In the genomic region with DNA sequence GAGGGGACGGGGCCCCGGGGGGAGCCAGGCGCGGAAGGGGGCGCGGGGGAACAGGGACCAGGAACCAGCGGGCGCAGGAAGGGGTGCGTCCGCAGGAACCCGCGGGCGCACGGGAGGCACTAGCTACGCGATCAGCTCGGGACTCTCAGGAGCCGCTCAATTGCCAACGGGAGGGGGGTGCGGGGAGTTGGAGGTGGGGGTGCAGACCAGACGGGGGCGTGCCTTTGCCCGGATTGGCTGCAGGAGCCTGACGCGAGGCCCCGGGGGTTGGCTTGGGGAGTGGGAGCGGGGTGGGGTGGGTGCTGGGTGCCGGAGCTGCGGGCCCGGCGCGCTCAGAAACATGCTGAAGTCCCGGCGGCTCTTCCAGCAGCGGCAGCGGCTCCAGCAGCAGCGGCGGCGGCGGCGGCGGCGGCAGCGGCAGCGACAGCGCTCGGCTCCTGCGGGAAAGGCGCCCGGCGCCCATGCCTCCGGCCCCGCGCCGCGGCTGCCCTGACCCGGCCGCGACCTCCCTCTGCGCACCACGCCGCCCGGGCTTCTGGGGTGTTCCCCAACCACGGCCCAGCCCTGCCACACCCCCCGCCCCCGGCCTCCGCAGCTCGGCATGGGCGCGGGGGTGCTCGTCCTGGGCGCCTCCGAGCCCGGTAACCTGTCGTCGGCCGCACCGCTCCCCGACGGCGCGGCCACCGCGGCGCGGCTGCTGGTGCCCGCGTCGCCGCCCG, we compare ENCODE assay signal across 8 cellular contexts. TPM values are rescaled to one million over a fixed set of nuclear protein-coding genes. Genes with fewer than 3 reads are reported as not detected.
DNase-seq lines count a peak whose midpoint lies in the region; ATAC-seq, FAIRE-seq and TF ChIP-seq lines count a peak whose summit lies in the region.

A gene (plus strand): TSS at position 335 of the 719 bp plus-strand sequence. CDS start 267 bp downstream, at position 602.

- no peak for TF ChIP-seq POLR2A in IMR-90 (IDR thresholded peaks at IDR 0.05; ENCODE audit: low read depth, low read length)

- peaks cover 0 to 34% (median 17%) of the 10 kb centered on the region in 11 experiments; a peak in 14 of 22 replicates for H3K27me3 ChIP-seq in BLaER1 treated with 17β-estradiol and CSF1 and Interleukin-3, amounts not matched to agents 10 nM and 100 nM
- H3K27me3 ChIP-seq in IMR-90 (ENCODE audit: control insufficient read depth, insufficient read depth, low read length) = peaks cover 58% of the 10 kb centered on the region

- H3K9ac ChIP-seq in BLaER1 treated with 17β-estradiol and CSF1 and Interleukin-3, amounts not matched to agents 10 nM and 100 nM = peak within 1 kb of the TSS; percentile 75 to 89 (median 83)
- no peak within 1 kb of the TSS for H3K9ac ChIP-seq in IMR-90 (ENCODE audit: low read depth, low read length)
- H3K9ac ChIP-seq in SK-N-MC (ENCODE audit: insufficient read length) = peak within 1 kb of the TSS; percentile 83

- no peak within 1 kb of the TSS for H2BK20ac ChIP-seq in IMR-90 (ENCODE audit: low read depth, low read length)

- peak; percentile 69 for ATAC-seq in IMR-90 (ENCODE audit: low read depth)
- ATAC-seq in GM21717 (IDR thresholded peaks at IDR 0.05; ENCODE audit: unreplicated experiment) = no peak

- no peak within 1 kb of the TSS for H2BK15ac ChIP-seq in IMR-90 (ENCODE audit: low read depth, low read length)

- H4K5ac ChIP-seq in IMR-90 (ENCODE audit: low read depth, low read length) = no peak within 1 kb of the TSS

- H3K18ac ChIP-seq in IMR-90 (ENCODE audit: low read depth, low read length) = no peak within 1 kb of the TSS

- no peak within 1 kb of the TSS for H2AK9ac ChIP-seq in IMR-90 (replicated peaks; ENCODE audit: low read depth, low read length, poor library complexity)

- DNase-seq in GM19239 (ENCODE audit: insufficient read length, low spot score) = peak; percentile 72
- DNase-seq in IMR-90 = peak; percentile 5
- no peak for DNase-seq in SK-N-MC (ENCODE audit: low read depth, low spot score)
- peak; percentile 88 to 94 for DNase-seq in T47D (ENCODE audit: low read depth in 1 of 2, low spot score in 1 of 2)
- peak; percentile 71 for DNase-seq in iPS-NIHi7 (ENCODE audit: extremely low spot score)
- no peak for DNase-seq in skeletal muscle cell (ENCODE audit: low read depth)

- no peaks in the 10 kb centered on the region for H3K79me1 ChIP-seq in IMR-90 (ENCODE audit: low read depth in 1 of 2, low read length in 2 of 2)

- H4K8ac ChIP-seq in IMR-90 (ENCODE audit: low read depth in 2 of 2, low read length in 2 of 2) = no peak within 1 kb of the TSS

- H2AK5ac ChIP-seq in IMR-90 (ENCODE audit: low read depth, low read length) = no peak within 1 kb of the TSS

- peaks cover 0 to 24% (median 8%) of the 10 kb centered on the region in 11 experiments; a peak in 11 of 22 replicates for H3K9me3 ChIP-seq in BLaER1 treated with 17β-estradiol and CSF1 and Interleukin-3, amounts not matched to agents 10 nM and 100 nM (replicated peaks in 1 of 11)
- H3K9me3 ChIP-seq in IMR-90 (ENCODE audit: control insufficient read depth, insufficient read depth, low read length) (peaks cover 3% of the 10 kb centered on the region; the same call in 1 of the 2 replicates), SK-N-MC (ENCODE audit: low read depth, low read length) (no peaks in the 10 kb centered on the region)

- peaks cover 0 to 18% (median 7%) of the 10 kb centered on the region in 11 experiments; a peak in 10 of 22 replicates for H4K20me1 ChIP-seq in BLaER1 treated with 17β-estradiol and CSF1 and Interleukin-3, amounts not matched to agents 10 nM and 100 nM
- no peaks in the 10 kb centered on the region; the same call in 1 of the 2 replicates for H4K20me1 ChIP-seq in IMR-90 (ENCODE audit: insufficient read depth, low read length)

- no peak within 1 kb of the TSS for H2BK5ac ChIP-seq in IMR-90 (ENCODE audit: low read depth, low read length, poor library complexity, severe bottlenecking)

- no peak within 1 kb of the TSS for H4K91ac ChIP-seq in IMR-90 (ENCODE audit: insufficient read depth, low read depth, low read length)

- no TSS peak for BruUV-seq in IMR-90 (replicated peaks; lab: Mats Ljungman, UMichigan)

- POLR2A ChIA-PET in IMR-90 (lab: Charles Lee; ENCODE audit: unreplicated experiment) = no interaction called here

- H3K36me3 ChIP-seq in BLaER1 treated with 17β-estradiol and CSF1 and Interleukin-3, amounts not matched to agents 10 nM and 100 nM = peaks cover 0 to 42% (median 0%) of the 10 kb centered on the region in 11 experiments; a peak in 5 of 22 replicates
- no peaks in the 10 kb centered on the region for H3K36me3 ChIP-seq in IMR-90 (ENCODE audit: control insufficient read depth, insufficient read depth, low read length)
- peaks cover 34% of the 10 kb centered on the region for H3K36me3 ChIP-seq in SK-N-MC (ENCODE audit: insufficient read depth, low read length)

- peak within 1 kb of the TSS; percentile 84 to 99 (median 94) for H3K4me2 ChIP-seq in BLaER1 treated with 17β-estradiol and CSF1 and Interleukin-3, amounts not matched to agents 10 nM and 100 nM
- H3K4me2 ChIP-seq in IMR-90 (ENCODE audit: low read depth, low read length) = peak within 1 kb of the TSS; percentile 55; the same call in 1 of the 2 replicates

- H3K27ac ChIP-seq in BLaER1 treated with 17β-estradiol and CSF1 and Interleukin-3, amounts not matched to agents 10 nM and 100 nM = peak within 1 kb of the TSS; percentile 51 to 93 (median 80); a peak in 21 of 22 replicates
- H3K27ac ChIP-seq in IMR-90 (ENCODE audit: insufficient read depth, low read length) = no peak within 1 kb of the TSS
- H3K27ac ChIP-seq in SK-N-MC = peak within 1 kb of the TSS; percentile 86

- H3K4me3 ChIP-seq in BLaER1 treated with 17β-estradiol and CSF1 and Interleukin-3, amounts not matched to agents 10 nM and 100 nM = peak within 1 kb of the TSS; percentile 67 to 80 (median 70)
- H3K4me3 ChIP-seq in IMR-90 (ENCODE audit: insufficient read depth, low read depth, low read length) (peak within 1 kb of the TSS; percentile 14; the same call in 1 of the 2 replicates), SK-N-MC (peak within 1 kb of the TSS; percentile 85), skeletal muscle cell (ENCODE audit: low read depth, low read length) (peak within 1 kb of the TSS; percentile 44)

- peak within 1 kb of the TSS; percentile 79 for H2AFZ ChIP-seq in IMR-90 (replicated peaks; ENCODE audit: low read length, poor library complexity)

- dilution Hi-C loops in IMR-90 (cut with HindIII; ENCODE audit: low sequenced_read_pairs, unreplicated experiment) = no loop called here

- H3K23ac ChIP-seq in IMR-90 (ENCODE audit: low read depth, low read length) = no peak within 1 kb of the TSS

- peaks cover 25 to 73% (median 53%) of the 10 kb centered on the region in 10 experiments for H3K4me1 ChIP-seq in BLaER1 treated with 17β-estradiol and CSF1 and Interleukin-3, amounts not matched to agents 10 nM and 100 nM
- peaks cover 3% of the 10 kb centered on the region; the same call in 1 of the 2 replicates for H3K4me1 ChIP-seq in IMR-90 (ENCODE audit: control insufficient read depth, insufficient read depth, low read length)

- 3% methylated on average over 34 of the region's 91 CpGs; no CpG with 5 or more reads in 1 of the 2 experiments for WGBS in IMR-90 (ENCODE audit: extremely low coverage in 2 of 2, insufficient read length in 1 of 2), 2 experiments

- H3K56ac ChIP-seq in IMR-90 (ENCODE audit: extremely low read depth, insufficient read depth, low read length) = no peak within 1 kb of the TSS

- no peak within 1 kb of the TSS for H3K14ac ChIP-seq in IMR-90 (replicated peaks; ENCODE audit: low read depth, low read length)

- peak; percentile 59 for FAIRE-seq in GM19239 (lab: Jason Lieb, UNC)

- CTCF ChIA-PET in IMR-90 (lab: Yijun Ruan, JAX) = interaction anchor here (1.4 kb wide), 1 partner anchor 12 kb away, joined by 4 read pairs; no protein-coding TSS in a partner anchor

- no peak within 1 kb of the TSS for H3K4ac ChIP-seq in IMR-90 (ENCODE audit: low read depth, low read length)

- in situ Hi-C loops in IMR-90 (cut with MboI; ENCODE audit: low sequenced_read_pairs) = no loop called here
- in situ Hi-C loops in T47D (cut with HindIII; ENCODE audit: low pct_unique_long_range_greater_than_20kb, low sequenced_read_pairs) = no loop called here

- H3K9me1 ChIP-seq in IMR-90 (ENCODE audit: insufficient read depth, low read length) = no peaks in the 10 kb centered on the region

- no peak within 1 kb of the TSS for H2BK120ac ChIP-seq in IMR-90 (ENCODE audit: low read depth, low read length)

- no peak for TF ChIP-seq CTCF in IMR-90 (conservative IDR thresholded peaks at IDR 0.05; ENCODE audit: low read depth, low read length)

- no peak for TF ChIP-seq RAD21 in IMR-90 (IDR thresholded peaks at IDR 0.05; ENCODE audit: low read length)

- intact Hi-C loops in IMR-90 (cut with micrococcal nuclease) = no loop called here

TF ChIP-seq in IMR-90, 13 proteins besides CTCF, POLR2A, EP300 and RAD21:
- TF ChIP-seq NFE2L2 (IDR thresholded peaks at IDR 0.05; ENCODE audit: low read depth, low read length) (no peak), SMC3 (IDR thresholded peaks at IDR 0.05; ENCODE audit: low read depth, low read length) (no peak), FOS (IDR thresholded peaks at IDR 0.05; ENCODE audit: low read depth, low read length) (no peak), RFX5 (IDR thresholded peaks at IDR 0.05; ENCODE audit: low read depth, low read length) (no peak), CHD1 (IDR thresholded peaks at IDR 0.05; ENCODE audit: low read depth, low read length) (no peak), CEBPB (IDR thresholded peaks at IDR 0.05; ENCODE audit: low read depth, low read length) (no peak), BHLHE40 (IDR thresholded peaks at IDR 0.05; ENCODE audit: low read depth, low read length) (no peak)

RNA-seq across cellular contexts. Expression of the gene that starts here (rescaled TPM):
- total RNA-seq in IMR-90 (2012; rRNA removed) = not detected in 2 replicates
- polyA plus RNA-seq in IMR-90 (2012; rRNA removed) = not detected in 2 replicates
- polyA plus RNA-seq in IMR-90 (2012; cell fraction: cytosol; rRNA removed) = not detected in 2 replicates
- not detected in 2 replicates for polyA plus RNA-seq in IMR-90 (2012; cell fraction: nucleus; rRNA removed; ENCODE audit: low replicate concordance)

Comparison
In these comparisons a context has a peak if more than half of its experiments do, and no peak if none do; other contexts are left out.
1. Peak in DNase-seq, ATAC-seq, H3K4me3 ChIP-seq and H3K4me2 ChIP-seq in IMR-90; RNA of the gene not detected or under 1 TPM.
2. H3K4me3 ChIP-seq: peak in every context shown above with its lines; median percentile 85 in SK-N-MC; 70 in BLaER1 treated with 17β-estradiol and CSF1 and Interleukin-3, amounts not matched to agents 10 nM and 100 nM; 44 in skeletal muscle cell; 14 in IMR-90.
3. DNase-seq: peak in GM19239 (single experiment), T47D (2 of 2) and iPS-NIHi7 (single experiment); none in SK-N-MC (single experiment) and skeletal muscle cell (single experiment).